In the genomic region with DNA sequence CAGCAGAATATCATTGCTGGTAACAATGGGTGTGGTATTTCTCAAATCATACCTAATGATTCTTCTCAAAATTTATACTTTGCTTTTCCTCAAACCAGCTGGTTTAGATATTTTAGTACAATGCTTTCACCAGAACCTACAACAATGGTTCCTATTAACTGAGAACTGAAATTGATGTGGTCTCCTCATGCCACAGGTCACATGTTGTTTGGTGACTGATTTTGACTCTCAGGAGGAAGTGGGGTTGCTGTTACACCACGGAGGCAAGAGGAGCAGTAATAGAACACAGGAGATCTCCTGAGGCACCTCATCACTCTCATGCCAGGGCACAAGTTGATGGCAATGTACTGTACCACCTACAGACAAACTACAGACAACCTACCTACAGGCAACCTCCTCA, we compare ENCODE assay signal across 8 cellular contexts. TPM values are rescaled to one million over a fixed set of nuclear protein-coding genes. Genes with fewer than 3 reads are reported as not detected.
DNase-seq lines count a peak whose midpoint lies in the region; ATAC-seq and TF ChIP-seq lines count a peak whose summit lies in the region.

No MANE protein-coding gene starts in this region.

- no TSS peak for BruUV-seq in MCF 10A (replicated peaks; lab: Mats Ljungman, UMichigan)

- peak; percentile 39 for DNase-seq in activated CD4-positive, alpha-beta T cell treated with anti-CD3 and anti-CD28 coated beads for 36 hours
- no peak for DNase-seq in activated CD4-positive, alpha-beta T cell treated with anti-CD3 and anti-CD28 coated beads, Interleukin-2, amount 50 U/mL, for 4 hours
- DNase-seq in NOMO-1 treated with DMSO at 0.1 percent for 48 hours (lab: John Stamatoyannopoulos, UW; ENCODE audit: unreplicated experiment) (peak; percentile 93), MCF 10A (ENCODE audit: unreplicated experiment) (no peak), NCI-H1694 (lab: John Stamatoyannopoulos, UW) (no peak), D341Med (ENCODE audit: low spot score) (no peak)

- no peaks in the 10 kb centered on the region for H3K27me3 Mint-ChIP-seq in activated CD4-positive, alpha-beta T cell treated with anti-CD3 and anti-CD28 coated beads for 36 hours
- no peaks in the 10 kb centered on the region for H3K27me3 Mint-ChIP-seq in nephron (ENCODE audit: low read depth)
- H3K27me3 Mint-ChIP-seq in MCF 10A (ENCODE audit: insufficient read depth, unreplicated experiment) = no peaks in the 10 kb centered on the region

- peak overlapping the region; percentile 28 for H3K27ac Mint-ChIP-seq in activated CD4-positive, alpha-beta T cell treated with anti-CD3 and anti-CD28 coated beads for 36 hours
- no peak overlapping the region for H3K27ac Mint-ChIP-seq in nephron
- H3K27ac Mint-ChIP-seq in MCF 10A (ENCODE audit: low read depth, unreplicated experiment) = no peak overlapping the region

- H3K9me3 Mint-ChIP-seq in activated CD4-positive, alpha-beta T cell treated with anti-CD3 and anti-CD28 coated beads for 36 hours (ENCODE audit: low read depth) = no peaks in the 10 kb centered on the region
- H3K9me3 Mint-ChIP-seq in nephron = peaks cover 5% of the 10 kb centered on the region
- H3K9me3 Mint-ChIP-seq in MCF 10A (ENCODE audit: unreplicated experiment) = no peaks in the 10 kb centered on the region

- intact Hi-C loops in activated CD4-positive, alpha-beta T cell treated with anti-CD3 and anti-CD28 coated beads for 36 hours (cut with DNase I, micrococcal nuclease) = no loop called here
- intact Hi-C loops in MCF 10A (cut with micrococcal nuclease) = no loop called here

- no peak for ATAC-seq in activated CD4-positive, alpha-beta T cell treated with anti-CD3 and anti-CD28 coated beads for 36 hours
- peak; percentile 43 for ATAC-seq in HG02763 (IDR thresholded peaks at IDR 0.05; ENCODE audit: unreplicated experiment)

- POLR2A ChIA-PET in activated CD4-positive, alpha-beta T cell treated with anti-CD3 and anti-CD28 coated beads for 36 hours (lab: Charles Lee) = interaction anchor here (2.9 kb wide), 1 partner anchor 77 kb away, joined by 10 read pairs; a partner anchor contains a TSS
- POLR2A ChIA-PET in MCF 10A (lab: Yijun Ruan, JAX) = interaction anchor here (0.6 to 0.9 kb wide), 4 partner anchors 28 to 1224 kb away, joined by 3 to 6 read pairs (median 4); a partner anchor contains a TSS

- no peak for TF ChIP-seq CTCF in nephron (IDR thresholded peaks at IDR 0.05; ENCODE audit: unreplicated experiment in 3 of 3)
- TF ChIP-seq CTCF in MCF 10A (IDR thresholded peaks at IDR 0.05; ENCODE audit: unreplicated experiment) = no peak

- peaks cover 42% of the 10 kb centered on the region for H3K4me1 Mint-ChIP-seq in activated CD4-positive, alpha-beta T cell treated with anti-CD3 and anti-CD28 coated beads for 36 hours
- peaks cover 24% of the 10 kb centered on the region for H3K4me1 Mint-ChIP-seq in nephron
- H3K4me1 Mint-ChIP-seq in MCF 10A (ENCODE audit: insufficient read depth, unreplicated experiment) = peaks cover 9% of the 10 kb centered on the region

- no peak overlapping the region for H3K4me3 Mint-ChIP-seq in activated CD4-positive, alpha-beta T cell treated with anti-CD3 and anti-CD28 coated beads for 36 hours
- H3K4me3 Mint-ChIP-seq in nephron (peak overlapping the region in 2 of 3 experiments; percentile 14 to 49), MCF 10A (ENCODE audit: unreplicated experiment) (no peak overlapping the region)

- CTCF ChIA-PET in activated CD4-positive, alpha-beta T cell treated with anti-CD3 and anti-CD28 coated beads for 36 hours (lab: Charles Lee) = interaction anchor here (0.9 to 1.4 kb wide), 3 partner anchors 21 to 134 kb away, joined by 3 to 8 read pairs (median 7); a partner anchor contains a TSS
- CTCF ChIA-PET in MCF 10A (lab: Yijun Ruan, JAX) = interaction anchor here (1.1 kb wide), 1 partner anchor 12 kb away, joined by 3 read pairs; no protein-coding TSS in a partner anchor

- H3K36me3 Mint-ChIP-seq in activated CD4-positive, alpha-beta T cell treated with anti-CD3 and anti-CD28 coated beads for 36 hours (ENCODE audit: low read depth) = no peaks in the 10 kb centered on the region
- H3K36me3 Mint-ChIP-seq in nephron (ENCODE audit: low read depth) (peaks cover 15% of the 10 kb centered on the region), MCF 10A (ENCODE audit: insufficient read depth, unreplicated experiment) (no peaks in the 10 kb centered on the region)

RNA-seq across cellular contexts. Expression of a gene that starts 3.0 kb away (rescaled TPM):
- 1 to 10 TPM; 4.9 to 6.0 TPM for total RNA-seq in activated CD4-positive, alpha-beta T cell treated with anti-CD3 and anti-CD28 coated beads for 36 hours
- 5.4 and 7.2 TPM in 2 replicates for total RNA-seq in MCF 10A (2022)

Comparison
In these comparisons a context has a peak if more than half of its experiments do, and no peak if none do; other contexts are left out.
1. DNase-seq: peak in activated CD4-positive, alpha-beta T cell treated with anti-CD3 and anti-CD28 coated beads for 36 hours (single experiment) and NOMO-1 treated with DMSO at 0.1 percent for 48 hours (single experiment); none in activated CD4-positive, alpha-beta T cell treated with anti-CD3 and anti-CD28 coated beads, Interleukin-2, amount 50 U/mL, for 4 hours (0 of 2), MCF 10A (single experiment), NCI-H1694 (single experiment) and D341Med (single experiment).
2. H3K4me3 Mint-ChIP-seq: peak in nephron (2 of 3); none in activated CD4-positive, alpha-beta T cell treated with anti-CD3 and anti-CD28 coated beads for 36 hours (single experiment) and MCF 10A (single experiment).